In the genomic region with DNA sequence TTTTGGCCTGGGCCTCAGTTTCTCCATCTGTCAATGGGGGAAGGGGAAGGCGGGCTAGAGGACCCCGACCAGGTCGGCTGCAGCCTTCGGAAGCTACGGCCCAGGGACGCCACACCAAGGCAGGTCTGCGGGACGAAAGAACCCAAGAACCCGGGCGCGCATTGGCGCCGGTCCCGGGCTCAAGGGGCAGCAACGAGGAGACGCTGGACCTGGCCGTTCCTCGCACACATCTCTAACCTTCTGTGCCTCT, we compare ENCODE assay signal across 8 cellular contexts. TPM values are rescaled to one million over a fixed set of nuclear protein-coding genes. Genes with fewer than 3 reads are reported as not detected.
DNase-seq lines count a peak whose midpoint lies in the region; ATAC-seq and TF ChIP-seq lines count a peak whose summit lies in the region.

No MANE protein-coding gene starts in this region.

- no peak for DNase-seq in CD8-positive, alpha-beta T cell
- DNase-seq in endothelial cell (ENCODE audit: low spot score) (no peak), dedifferentiated amniotic fluid mesenchymal stem cell (ENCODE audit: extremely low spot score) (no peak), OCI-M1 (lab: John Stamatoyannopoulos, UW) (no peak), middle frontal gyrus (ENCODE audit: extremely low spot score, low spot score) (no peak)

- no peaks in the 10 kb centered on the region for H3K27me3 ChIP-seq in CD8-positive, alpha-beta T cell (ENCODE audit: insufficient read depth, low read length)
- H3K27me3 ChIP-seq in OCI-LY1 (ENCODE audit: insufficient read depth, low read length) = no peaks in the 10 kb centered on the region
- no peaks in the 10 kb centered on the region for H3K27me3 ChIP-seq in neuron (ENCODE audit: insufficient read depth, low read length)

- no peaks in the 10 kb centered on the region for H3K9me2 ChIP-seq in OCI-LY1 (ENCODE audit: low read depth, low read length)

- H3K9me3 ChIP-seq in CD8-positive, alpha-beta T cell (ENCODE audit: low read length) = no peaks in the 10 kb centered on the region
- no peaks in the 10 kb centered on the region for H3K9me3 ChIP-seq in OCI-LY1 (ENCODE audit: low read length)
- no peaks in the 10 kb centered on the region for H3K9me3 ChIP-seq in neuron (ENCODE audit: low read length)

- peaks cover 36% of the 10 kb centered on the region for H3K4me1 ChIP-seq in CD8-positive, alpha-beta T cell (ENCODE audit: insufficient read depth, low read length)
- peaks cover 42% of the 10 kb centered on the region for H3K4me1 ChIP-seq in OCI-LY1 (ENCODE audit: insufficient read depth, low read length, severe bottlenecking)
- peaks cover 23% of the 10 kb centered on the region for H3K4me1 ChIP-seq in neuron (ENCODE audit: insufficient read depth, low read length)

- H3K9me3 Mint-ChIP-seq in CD8-positive, alpha-beta T cell = no peaks in the 10 kb centered on the region
- H3K9me3 Mint-ChIP-seq in endothelial cell (ENCODE audit: unreplicated experiment) = no peaks in the 10 kb centered on the region

- peak overlapping the region; percentile 98 for H3K27ac ChIP-seq in CD8-positive, alpha-beta T cell (ENCODE audit: low read depth, low read length)
- peak overlapping the region; percentile 80 for H3K27ac ChIP-seq in OCI-LY1 (ENCODE audit: low read depth, low read length, poor library complexity, severe bottlenecking)

- H3K36me3 Mint-ChIP-seq in CD8-positive, alpha-beta T cell = peaks cover 34% of the 10 kb centered on the region
- H3K36me3 Mint-ChIP-seq in endothelial cell (ENCODE audit: low read depth, unreplicated experiment) = peaks cover 5% of the 10 kb centered on the region

- peak overlapping the region; percentile 97 for H3K9ac ChIP-seq in OCI-LY1 (ENCODE audit: low read length)

- H3K4me3 Mint-ChIP-seq in CD8-positive, alpha-beta T cell = peak overlapping the region; percentile 94
- H3K4me3 Mint-ChIP-seq in endothelial cell (ENCODE audit: unreplicated experiment) = peak overlapping the region; percentile 96

- CTCF ChIA-PET in CD8-positive, alpha-beta T cell (lab: Charles Lee) = interaction anchor here (2.2 to 17.8 kb wide), 2 partner anchors 9 to 73 kb away, joined by 14 to 611 read pairs; no protein-coding TSS in a partner anchor

- no peaks in the 10 kb centered on the region for H3K27me3 Mint-ChIP-seq in CD8-positive, alpha-beta T cell (ENCODE audit: low read depth)
- peaks cover 15% of the 10 kb centered on the region for H3K27me3 Mint-ChIP-seq in endothelial cell (ENCODE audit: unreplicated experiment)

- POLR2A ChIA-PET in CD8-positive, alpha-beta T cell (lab: Charles Lee) = interaction anchor here (0.7 to 3.5 kb wide), 11 partner anchors 9 to 192 kb away, joined by 3 to 21 read pairs (median 5); a partner anchor contains a TSS

- no peak for ATAC-seq in CD8-positive, alpha-beta T cell
- ATAC-seq in HG02798 (IDR thresholded peaks at IDR 0.05; ENCODE audit: poor library complexity, unreplicated experiment) = no peak

- H3K27ac Mint-ChIP-seq in CD8-positive, alpha-beta T cell = peak overlapping the region; percentile 98
- H3K27ac Mint-ChIP-seq in endothelial cell (ENCODE audit: unreplicated experiment) = peak overlapping the region; percentile 97

- H2AFZ ChIP-seq in OCI-LY1 (ENCODE audit: low read length) = no peak overlapping the region
- no peak overlapping the region for H2AFZ ChIP-seq in neuron (ENCODE audit: low read depth, low read length)

- peak overlapping the region; percentile 67 for H3K4me2 ChIP-seq in OCI-LY1 (ENCODE audit: low read length)

- no peak for TF ChIP-seq CTCF in CD8-positive, alpha-beta T cell (IDR thresholded peaks at IDR 0.05)
- TF ChIP-seq CTCF in OCI-LY1 (IDR thresholded peaks at IDR 0.05; ENCODE audit: low read length) (no peak), endothelial cell (IDR thresholded peaks at IDR 0.05; ENCODE audit: unreplicated experiment) (no peak)

- intact Hi-C loops in CD8-positive, alpha-beta T cell (cut with DNase I, micrococcal nuclease) = loop anchor here (1.0 to 10.0 kb wide), 10 partner anchors 50 to 729 kb away; a partner anchor contains a TSS

- no peaks in the 10 kb centered on the region for H3F3A ChIP-seq in OCI-LY1 (ENCODE audit: insufficient read depth, low read length)

- H4K20me1 ChIP-seq in OCI-LY1 (ENCODE audit: insufficient read depth, low read length) = no peaks in the 10 kb centered on the region

- H3K79me2 ChIP-seq in OCI-LY1 (ENCODE audit: insufficient read depth, low read length) = peaks cover 37% of the 10 kb centered on the region

- peak overlapping the region; percentile 83 for H3K4me3 ChIP-seq in CD8-positive, alpha-beta T cell (ENCODE audit: low read depth, low read length)
- H3K4me3 ChIP-seq in OCI-LY1 (ENCODE audit: low read depth, low read length, poor library complexity, severe bottlenecking) = peak overlapping the region; percentile 98
- H3K4me3 ChIP-seq in neuron (ENCODE audit: low read length) = peak overlapping the region; percentile 78

- H3K36me3 ChIP-seq in CD8-positive, alpha-beta T cell (ENCODE audit: insufficient read depth, low read length) = no peaks in the 10 kb centered on the region
- H3K36me3 ChIP-seq in OCI-LY1 (ENCODE audit: insufficient read depth, low read length) (peaks cover 41% of the 10 kb centered on the region), neuron (ENCODE audit: insufficient read depth, low read length) (peaks cover 17% of the 10 kb centered on the region)

- H3K4me1 Mint-ChIP-seq in CD8-positive, alpha-beta T cell (ENCODE audit: low read depth) = peaks cover 43% of the 10 kb centered on the region
- H3K4me1 Mint-ChIP-seq in endothelial cell (ENCODE audit: unreplicated experiment) = peaks cover 24% of the 10 kb centered on the region

RNA-seq across cellular contexts. Expression of a gene that starts 0.7 kb away (rescaled TPM):
- 100 to 1,000 TPM; 604 to 613 TPM for total RNA-seq in CD8-positive, alpha-beta T cell
- 330 TPM for total RNA-seq in endothelial cell (ENCODE audit: unreplicated experiment)

RNA-seq across cellular contexts. Expression of a gene that starts 28.1 kb away (rescaled TPM):
- total RNA-seq in CD8-positive, alpha-beta T cell = 100 to 1,000 TPM; 175 to 181 TPM
- 272 TPM for total RNA-seq in endothelial cell (ENCODE audit: unreplicated experiment)

RNA-seq across cellular contexts. Expression of a gene that starts 47.8 kb away (rescaled TPM):
- total RNA-seq in CD8-positive, alpha-beta T cell = 10 to 100 TPM; 47.3 to 52.1 TPM
- 32.5 TPM for total RNA-seq in endothelial cell (ENCODE audit: unreplicated experiment)
